1 cellular context compared by ENCODE assay signal in the genomic region with DNA sequence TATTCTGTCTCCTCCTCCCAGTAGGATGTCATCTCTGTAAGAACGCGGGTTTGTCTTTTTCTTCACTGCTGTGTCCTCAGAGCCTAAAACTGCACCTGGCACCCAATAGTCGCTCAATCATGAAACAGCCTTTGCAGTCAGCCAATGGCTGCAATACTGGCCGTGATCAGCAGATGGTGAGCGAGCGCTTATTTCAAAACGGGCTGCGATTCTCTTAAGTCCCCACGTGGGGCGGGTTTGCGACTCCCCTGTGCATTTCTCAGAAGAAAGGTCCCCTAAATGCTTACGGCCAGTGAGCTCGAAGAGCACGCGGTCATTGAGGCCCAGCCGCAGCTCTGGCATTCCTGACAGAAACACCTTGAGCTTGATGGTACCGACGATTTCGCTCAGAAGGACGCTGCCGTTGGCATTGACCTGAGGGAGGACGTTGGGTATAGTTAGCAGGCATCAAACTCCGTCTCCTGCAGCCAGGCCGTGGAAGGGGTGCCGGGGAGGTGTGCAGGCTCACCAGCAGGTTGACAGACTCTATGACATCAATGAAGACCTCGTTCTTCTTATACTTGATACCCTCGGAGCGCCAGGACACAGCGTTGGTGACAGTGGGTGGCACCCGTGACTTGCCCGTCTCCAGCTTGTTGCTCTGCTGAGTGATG.
TF ChIP-seq lines count a peak whose summit lies in the region.

No MANE protein-coding gene starts in this region.

TF ChIP-seq in Ishikawa, 13 proteins besides CTCF, POLR2A, EP300 and RAD21 (continued from another document):
- TF ChIP-seq, protein P1, sequence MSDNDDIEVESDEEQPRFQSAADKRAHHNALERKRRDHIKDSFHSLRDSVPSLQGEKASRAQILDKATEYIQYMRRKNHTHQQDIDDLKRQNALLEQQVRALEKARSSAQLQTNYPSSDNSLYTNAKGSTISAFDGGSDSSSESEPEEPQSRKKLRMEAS (IDR thresholded peaks at IDR 0.05): no peak
- no peak for TF ChIP-seq CREB1 (IDR thresholded peaks at IDR 0.05; ENCODE audit: low read depth)
- TF ChIP-seq NFIC (IDR thresholded peaks at IDR 0.05): no peak
